In genomic region chr11:27276141-27276540, GRCh38 we compare ENCODE assay signal across 7 cellular contexts.
"Had no signal": no experiment of that assay in that cellular context is flagged by ENCODE, and none has a peak within 500 bp of the region (broad histone marks: within the 10 kb centered on the region; RNA-seq: fewer than 3 reads in every experiment).

No MANE protein-coding gene starts in this region.

- H2AFZ ChIP-seq: GM23248 had no signal

- H3K27ac ChIP-seq: GM23248 had no signal

- H3K4me3 ChIP-seq: GM23248 had no signal

- H3K9ac ChIP-seq: GM23248 had no signal

- FAIRE-seq: H54, HTR-8/SVneo had no signal

- DNase-seq: GM23248, GOT3, H9, HCEC 1CT, KBM-7 had no signal
